Comparison of ENCODE assay signal across 8 cellular contexts in the genomic region with DNA sequence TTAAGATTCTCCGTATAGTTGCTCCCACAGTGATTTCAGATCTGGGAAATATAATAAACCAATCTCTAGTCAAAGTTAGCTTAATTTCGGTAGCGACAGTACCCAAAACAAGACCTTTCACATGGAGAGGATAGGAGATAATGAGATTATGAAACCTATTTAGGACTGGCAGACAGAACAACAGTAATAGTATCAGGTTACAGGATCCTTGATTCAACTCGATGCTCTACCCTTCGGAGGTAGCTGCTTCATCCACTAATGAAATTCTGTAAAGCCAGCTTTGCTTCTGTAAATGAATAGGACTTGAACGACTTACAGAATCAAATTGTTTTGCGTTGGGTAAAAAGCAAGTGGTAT. TPM values are rescaled to one million over a fixed set of nuclear protein-coding genes. Genes with fewer than 3 reads are reported as not detected.
DNase-seq lines count a peak whose midpoint lies in the region; ATAC-seq and TF ChIP-seq lines count a peak whose summit lies in the region.

No MANE protein-coding gene starts in this region.

- intact Hi-C loops in right lobe of liver (cut with DNase I) = no loop called here

- no peak for TF ChIP-seq POLR2A in right lobe of liver (IDR thresholded peaks at IDR 0.05)

- no peaks in the 10 kb centered on the region for H3K27me3 ChIP-seq in right lobe of liver

- ATAC-seq in right lobe of liver (peak; percentile 4 to 37 (median 16)), HG03469 (IDR thresholded peaks at IDR 0.05; ENCODE audit: unreplicated experiment) (no peak)

- peaks cover 0 to 16% (median 0%) of the 10 kb centered on the region in 4 donors for H3K4me1 ChIP-seq in right lobe of liver

- no peaks in the 10 kb centered on the region for H3K9me3 Mint-ChIP-seq in type B pancreatic cell

- TF ChIP-seq CTCF in GM12875 (IDR thresholded peaks at IDR 0.05; ENCODE audit: borderline replicate concordance, insufficient read depth, low read depth, low read length) (no peak), HFF-Myc (IDR thresholded peaks at IDR 0.05; ENCODE audit: low read depth, low read length, missing control alignments) (no peak), astrocyte of the spinal cord (IDR thresholded peaks at IDR 0.05; ENCODE audit: low read depth, low read length) (no peak), right lobe of liver (IDR thresholded peaks at IDR 0.05) (no peak), type B pancreatic cell (conservative IDR thresholded peaks at IDR 0.05) (no peak)

- H3K4me3 ChIP-seq in GM12875 (ENCODE audit: low read depth, low read length) (peak overlapping the region; percentile 38), HFF-Myc (replicated peaks; ENCODE audit: low read depth, low read length) (peak overlapping the region; percentile 82), astrocyte of the spinal cord (ENCODE audit: low read depth, low read length) (peak overlapping the region; percentile 47), right lobe of liver (peak overlapping the region; percentile 32 to 90 (median 87))

- 2% methylated on average over 7 of the region's 7 CpGs for WGBS in right lobe of liver (ENCODE audit: insufficient coverage, low coverage, low lambda C conversion rate, missing lambda C conversion rate)

- no peaks in the 10 kb centered on the region for H3K27me3 Mint-ChIP-seq in type B pancreatic cell

- H3K27ac Mint-ChIP-seq in type B pancreatic cell = peak overlapping the region; percentile 95

- in situ Hi-C loops in astrocyte of the spinal cord (cut with HindIII; ENCODE audit: low sequenced_read_pairs) = no loop called here

- DNase-seq in HFF-Myc (ENCODE audit: extremely low read depth, low read depth) (no peak), NCI-H524 (lab: John Stamatoyannopoulos, UW) (peak; percentile 69 to 78), astrocyte of the spinal cord (ENCODE audit: low read depth, low spot score) (no peak), right lobe of liver (no peak), type B pancreatic cell (ENCODE audit: extremely low spot score, unreplicated experiment) (no peak), NCI-H1694 treated with DMSO at 0.1 percent for 48 hours (lab: John Stamatoyannopoulos, UW) (no peak)

- H3K9me3 ChIP-seq in right lobe of liver = no peaks in the 10 kb centered on the region

- no peaks in the 10 kb centered on the region for H3K36me3 ChIP-seq in right lobe of liver

- H3K4me3 Mint-ChIP-seq in type B pancreatic cell = peak overlapping the region; percentile 94

- H3K27ac ChIP-seq in right lobe of liver = peak overlapping the region; percentile 99 to 100 (median 100)

- H3K4me1 Mint-ChIP-seq in type B pancreatic cell (ENCODE audit: unreplicated experiment) = peaks cover 19% of the 10 kb centered on the region

- peaks cover 15% of the 10 kb centered on the region for H3K36me3 Mint-ChIP-seq in type B pancreatic cell

RNA-seq across cellular contexts. Expression of a gene that starts 0.5 kb away (rescaled TPM):
- 10 to 100 TPM; 10.6 to 25.3 (median 18.6) TPM for total RNA-seq in right lobe of liver
- total RNA-seq in type B pancreatic cell (ENCODE audit: low replicate concordance) = 57.2 and 61.7 TPM in 2 replicates

Comparison
In these comparisons a context has a peak if more than half of its experiments do, and no peak if none do; other contexts are left out.
1. DNase-seq: peak in NCI-H524 (2 of 2); none in HFF-Myc (single experiment), astrocyte of the spinal cord (single experiment), right lobe of liver (0 of 3), type B pancreatic cell (single experiment) and NCI-H1694 treated with DMSO at 0.1 percent for 48 hours (single experiment).
2. Peak in every context shown above with its lines, with median percentiles within 50 percentile points of each other: H3K4me3 ChIP-seq.